In the genomic region with DNA sequence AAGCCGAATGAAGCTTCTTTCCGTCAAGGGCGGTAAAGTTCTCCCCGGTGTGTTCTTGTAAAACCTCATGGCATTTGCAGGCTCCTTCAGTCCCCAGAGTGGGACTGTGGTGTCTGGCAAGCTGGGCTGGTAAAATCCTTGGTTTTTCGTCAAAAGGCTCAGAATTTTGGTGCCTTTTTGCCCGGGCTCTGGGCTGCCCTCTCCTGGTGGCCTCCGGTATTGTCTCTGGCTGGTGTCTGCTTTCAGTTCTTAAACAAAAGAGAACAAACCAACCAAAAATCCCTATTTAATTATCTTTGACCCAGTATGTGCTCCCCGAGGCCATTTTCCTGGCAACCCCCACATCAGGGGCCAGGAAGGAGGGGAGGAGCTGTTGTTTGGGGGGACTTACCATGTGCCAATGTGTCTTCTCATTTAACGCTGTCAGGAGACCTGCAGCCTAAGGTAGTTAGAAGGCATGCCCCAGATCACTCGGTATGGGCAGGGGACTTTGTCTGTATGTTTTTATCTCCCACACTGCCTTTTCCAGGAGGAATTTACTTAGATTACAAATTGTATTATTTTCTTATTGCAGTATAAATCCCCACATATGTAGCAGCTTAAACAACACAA, we compare ENCODE assay signal across 8 cellular contexts.
DNase-seq lines count a peak whose midpoint lies in the region; ATAC-seq and TF ChIP-seq lines count a peak whose summit lies in the region.

No MANE protein-coding gene starts in this region.

- no peak overlapping the region for H3K27ac ChIP-seq in VCaP
- no peak overlapping the region for H3K27ac ChIP-seq in effector memory CD4-positive, alpha-beta T cell (ENCODE audit: insufficient read depth, low read length, poor library complexity, severe bottlenecking)

- TF ChIP-seq CTCF in VCaP (conservative IDR thresholded peaks at IDR 0.05) (peak; percentile 95), fibroblast of pulmonary artery (IDR thresholded peaks at IDR 0.05; ENCODE audit: low read length, missing control alignments) (peak; percentile 94)

- no peaks in the 10 kb centered on the region for H3K4me1 ChIP-seq in effector memory CD4-positive, alpha-beta T cell (ENCODE audit: control insufficient read depth, insufficient read depth, low read length, poor library complexity, severe bottlenecking)

- no peaks in the 10 kb centered on the region for H3K9me3 ChIP-seq in effector memory CD4-positive, alpha-beta T cell (ENCODE audit: control insufficient read depth, low read length)

- peaks cover 3% of the 10 kb centered on the region for H3K27me3 ChIP-seq in effector memory CD4-positive, alpha-beta T cell (replicated peaks; ENCODE audit: control insufficient read depth, insufficient read depth, low read length, poor library complexity, severe bottlenecking)

- no peak for ATAC-seq in GM19328 (IDR thresholded peaks at IDR 0.05; ENCODE audit: unreplicated experiment)

- H3K4me3 ChIP-seq in fibroblast of pulmonary artery (replicated peaks; ENCODE audit: low read depth, low read length): no peak overlapping the region
- no peak overlapping the region for H3K4me3 ChIP-seq in effector memory CD4-positive, alpha-beta T cell (ENCODE audit: insufficient read depth, low read depth, low read length, poor library complexity, severe bottlenecking)

- peak; percentile 64 for DNase-seq in activated CD8-positive, alpha-beta memory T cell treated with anti-CD3 and anti-CD28 coated beads for 24 hours
- DNase-seq in activated CD8-positive, alpha-beta memory T cell treated with anti-CD3 and anti-CD28 coated beads, Interleukin-2, amount 50 U/mL, for 4 hours: no peak
- DNase-seq in fibroblast of pulmonary artery (ENCODE audit: low read depth) (peak; percentile 33), 8988T (no peak)
- peak; percentile 43 to 49 for DNase-seq in stimulated activated CD4-positive, alpha-beta T cell treated with anti-CD3 and anti-CD28 coated beads, Interleukin-2, amount 100 ng/mL, for 48 hours
- DNase-seq in effector memory CD4-positive, alpha-beta T cell: no peak

- no peaks in the 10 kb centered on the region for H3K36me3 ChIP-seq in effector memory CD4-positive, alpha-beta T cell (ENCODE audit: control insufficient read depth, insufficient read depth, low read length)

Comparison
In these comparisons a context has a peak if more than half of its experiments do, and no peak if none do; other contexts are left out.
1. DNase-seq: peak in activated CD8-positive, alpha-beta memory T cell treated with anti-CD3 and anti-CD28 coated beads for 24 hours (single experiment), fibroblast of pulmonary artery (single experiment) and stimulated activated CD4-positive, alpha-beta T cell treated with anti-CD3 and anti-CD28 coated beads, Interleukin-2, amount 100 ng/mL, for 48 hours (2 of 2); none in activated CD8-positive, alpha-beta memory T cell treated with anti-CD3 and anti-CD28 coated beads, Interleukin-2, amount 50 U/mL, for 4 hours (single experiment), effector memory CD4-positive, alpha-beta T cell (0 of 3) and 8988T (single experiment).